9 cellular contexts compared by ENCODE assay signal in the genomic region with DNA sequence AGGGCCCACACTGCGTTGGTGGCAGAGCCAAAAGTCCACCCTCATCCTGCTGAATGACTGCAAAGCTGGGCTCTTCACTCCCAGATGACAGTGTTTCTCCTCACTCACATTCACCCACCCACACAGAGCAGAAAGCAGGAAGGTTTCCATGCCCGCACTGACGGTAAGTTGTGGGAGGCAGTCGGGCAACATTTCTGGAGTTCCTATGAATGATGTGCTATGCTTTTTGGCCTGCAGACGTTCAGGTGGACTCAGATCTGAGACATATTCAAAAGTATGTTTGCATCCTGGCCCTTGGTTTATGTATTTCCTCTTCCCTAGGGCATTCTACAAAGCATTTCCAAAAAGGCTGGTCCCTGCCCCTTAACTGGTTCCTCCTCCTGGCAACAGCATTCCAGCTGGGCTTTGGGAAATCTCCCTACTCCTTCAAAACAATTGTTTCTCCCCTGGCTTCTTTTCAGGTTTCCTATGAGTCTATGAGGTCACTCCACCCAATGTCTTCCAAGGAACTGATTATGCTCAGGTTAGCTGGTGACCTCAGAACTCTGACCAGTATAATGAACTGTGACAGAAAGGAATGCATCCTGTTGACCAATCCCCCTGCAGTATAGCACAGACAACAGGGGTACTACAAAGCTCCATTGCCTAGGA. TPM values are rescaled to one million over a fixed set of nuclear protein-coding genes. Genes with fewer than 3 reads are reported as not detected.
DNase-seq lines count a peak whose midpoint lies in the region; ATAC-seq and TF ChIP-seq lines count a peak whose summit lies in the region.
"Had no signal": no experiment of that assay in that cellular context is flagged by ENCODE, and none has a peak within 500 bp of the region (broad histone marks: within the 10 kb centered on the region; RNA-seq: fewer than 3 reads in every experiment).

No MANE protein-coding gene starts in this region.

- WGBS in right lobe of liver (ENCODE audit: insufficient coverage, low coverage, low lambda C conversion rate, missing lambda C conversion rate): 35% methylated on average over 4 of the region's 5 CpGs

- DNase-seq in cerebellar cortex (ENCODE audit: low spot score) (peak; percentile 31), right lobe of liver (no peak), ureter (ENCODE audit: low spot score) (no peak)
- no peak for DNase-seq in activated CD4-positive, CD25-positive, alpha-beta regulatory T cell treated with anti-CD3 and anti-CD28 coated beads, Interleukin-2, amount 50 U/mL, for 72 hours

- no peaks in the 10 kb centered on the region for H3K36me3 ChIP-seq in HEK293 (ENCODE audit: control insufficient read depth in 2 of 2, insufficient read depth in 1 of 2, low read length in 2 of 2)
- H3K36me3 ChIP-seq in right lobe of liver: no peaks in the 10 kb centered on the region
- H3K36me3 ChIP-seq in subcutaneous abdominal adipose tissue (ENCODE audit: control insufficient read depth in 5 of 5, insufficient read depth in 5 of 5, low read length in 5 of 5): no peaks in the 10 kb centered on the region

- no peak for TF ChIP-seq POLR2A in right lobe of liver (IDR thresholded peaks at IDR 0.05)

- intact Hi-C loops in right lobe of liver (cut with DNase I): no loop called here

- POLR2A ChIA-PET in HEK293 (lab: Yijun Ruan, JAX): interaction anchor here (1.0 kb wide), 1 partner anchor 36 kb away, joined by 3 read pairs; a partner anchor contains a TSS

- H3K9me3 ChIP-seq in HEK293 (ENCODE audit: control insufficient read depth, insufficient read depth, low read depth, low read length): no peaks in the 10 kb centered on the region
- no peaks in the 10 kb centered on the region for H3K9me3 ChIP-seq in right lobe of liver
- H3K9me3 ChIP-seq in subcutaneous abdominal adipose tissue (ENCODE audit: control insufficient read depth in 5 of 5, low read length in 5 of 5): no peaks in the 10 kb centered on the region

- peak; percentile 28 to 68 (median 38) for ATAC-seq in right lobe of liver
- no peak for ATAC-seq in HG02678 (IDR thresholded peaks at IDR 0.05; ENCODE audit: unreplicated experiment)
- no peak for ATAC-seq in HG02623 (IDR thresholded peaks at IDR 0.05; ENCODE audit: unreplicated experiment)

- H3K4me1 ChIP-seq in HEK293 (ENCODE audit: control insufficient read depth, insufficient read depth, low read length): 0 out of 2 replicates have a peak, but pooled peaks cover 6% of the 10 kb centered on the region
- H3K4me1 ChIP-seq in right lobe of liver: peaks cover 0 to 12% (median 2%) of the 10 kb centered on the region in 4 donors
- peaks cover 4 to 29% (median 14%) of the 10 kb centered on the region in 5 donors for H3K4me1 ChIP-seq in subcutaneous abdominal adipose tissue (ENCODE audit: control insufficient read depth in 5 of 5, insufficient read depth in 5 of 5, low read length in 5 of 5)

- H3K9ac ChIP-seq in subcutaneous abdominal adipose tissue (ENCODE audit: low read length in 5 of 5): no peak overlapping the region

- no peak overlapping the region for H3K4me3 ChIP-seq in HEK293 (ENCODE audit: low read depth, low read length)
- no peak overlapping the region for H3K4me3 ChIP-seq in right lobe of liver
- H3K4me3 ChIP-seq in subcutaneous abdominal adipose tissue (ENCODE audit: low read depth in 1 of 5, low read length in 5 of 5): no peak overlapping the region
- H3K4me3 ChIP-seq: SK-N-MC had no signal

- CTCF ChIA-PET in HEK293 (lab: Yijun Ruan, JAX): interaction anchor here (0.7 to 1.2 kb wide), 3 partner anchors 10 to 12 kb away, joined by 3 read pairs; no protein-coding TSS in a partner anchor

- TF ChIP-seq CTCF in HEK293 (tag by site-specific recombination; IDR thresholded peaks at IDR 0.05): no peak
- no peak for TF ChIP-seq CTCF in right lobe of liver (IDR thresholded peaks at IDR 0.05)

- H3K27me3 ChIP-seq in right lobe of liver (no peaks in the 10 kb centered on the region), subcutaneous abdominal adipose tissue (ENCODE audit: control insufficient read depth in 5 of 5, insufficient read depth in 4 of 5, low read length in 5 of 5) (no peaks in the 10 kb centered on the region)

- H3K27ac ChIP-seq in HEK293 (ENCODE audit: extremely low read depth, low read depth, low read length) (no peak overlapping the region; the same call in 1 of the 2 replicates), right lobe of liver (no peak overlapping the region), subcutaneous abdominal adipose tissue (ENCODE audit: low read depth, low read length) (peak overlapping the region; percentile 2)
- H3K27ac ChIP-seq: SK-N-MC had no signal

TF ChIP-seq in HEK293, 187 proteins besides CTCF, POLR2A, EP300 and RAD21:
- TF ChIP-seq SETDB1 (IDR thresholded peaks at IDR 0.05; ENCODE audit: insufficient read length, low read length) (no peak), ZNF629 (tag by site-specific recombination; IDR thresholded peaks at IDR 0.05) (peak; percentile 83), EGR2 (tag by site-specific recombination; IDR thresholded peaks at IDR 0.05; ENCODE audit: low read depth) (peak; percentile 87), ZBTB21 (tag by site-specific recombination; IDR thresholded peaks at IDR 0.05) (peak; percentile 72), ZFHX2 (tag by site-specific recombination; conservative IDR thresholded peaks at IDR 0.05) (peak; percentile 89), ZNF157 (tag by site-specific recombination; IDR thresholded peaks at IDR 0.05) (no peak)
- TF ChIP-seq, protein P1, sequence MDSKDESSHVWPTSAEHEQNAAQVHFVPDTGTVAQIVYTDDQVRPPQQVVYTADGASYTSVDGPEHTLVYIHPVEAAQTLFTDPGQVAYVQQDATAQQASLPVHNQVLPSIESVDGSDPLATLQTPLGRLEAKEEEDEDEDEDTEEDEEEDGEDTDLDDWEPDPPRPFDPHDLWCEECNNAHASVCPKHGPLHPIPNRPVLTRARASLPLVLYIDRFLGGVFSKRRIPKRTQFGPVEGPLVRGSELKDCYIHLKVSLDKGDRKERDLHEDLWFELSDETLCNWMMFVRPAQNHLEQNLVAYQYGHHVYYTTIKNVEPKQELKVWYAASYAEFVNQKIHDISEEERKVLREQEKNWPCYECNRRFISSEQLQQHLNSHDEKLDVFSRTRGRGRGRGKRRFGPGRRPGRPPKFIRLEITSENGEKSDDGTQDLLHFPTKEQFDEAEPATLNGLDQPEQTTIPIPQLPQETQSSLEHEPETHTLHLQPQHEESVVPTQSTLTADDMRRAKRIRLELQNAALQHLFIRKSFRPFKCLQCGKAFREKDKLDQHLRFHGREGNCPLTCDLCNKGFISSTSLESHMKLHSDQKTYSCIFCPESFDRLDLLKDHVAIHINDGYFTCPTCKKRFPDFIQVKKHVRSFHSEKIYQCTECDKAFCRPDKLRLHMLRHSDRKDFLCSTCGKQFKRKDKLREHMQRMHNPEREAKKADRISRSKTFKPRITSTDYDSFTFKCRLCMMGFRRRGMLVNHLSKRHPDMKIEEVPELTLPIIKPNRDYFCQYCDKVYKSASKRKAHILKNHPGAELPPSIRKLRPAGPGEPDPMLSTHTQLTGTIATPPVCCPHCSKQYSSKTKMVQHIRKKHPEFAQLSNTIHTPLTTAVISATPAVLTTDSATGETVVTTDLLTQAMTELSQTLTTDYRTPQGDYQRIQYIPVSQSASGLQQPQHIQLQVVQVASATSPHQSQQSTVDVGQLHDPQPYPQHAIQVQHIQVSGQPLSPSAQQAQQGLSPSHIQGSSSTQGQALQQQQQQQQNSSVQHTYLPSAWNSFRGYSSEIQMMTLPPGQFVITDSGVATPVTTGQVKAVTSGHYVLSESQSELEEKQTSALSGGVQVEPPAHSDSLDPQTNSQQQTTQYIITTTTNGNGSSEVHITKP (tag by site-specific recombination; IDR thresholded peaks at IDR 0.05): 0 out of 2 replicates have a peak, but pooled peaks have one; percentile 13

RNA-seq across cellular contexts. Expression of a gene that starts 36.4 kb away (rescaled TPM):
- 10 to 100 TPM; 21.4 to 67.0 (median 47.1) TPM for total RNA-seq in right lobe of liver
- total RNA-seq in ureter: 78.5 TPM

Comparison
In these comparisons a context has a peak if more than half of its experiments do, and no peak if none do; other contexts are left out.
1. ATAC-seq: peak in right lobe of liver (4 of 4); none in HG02678 (single experiment) and HG02623 (single experiment).